Comparison of ENCODE assay signal across 1 cellular context in the genomic region with DNA sequence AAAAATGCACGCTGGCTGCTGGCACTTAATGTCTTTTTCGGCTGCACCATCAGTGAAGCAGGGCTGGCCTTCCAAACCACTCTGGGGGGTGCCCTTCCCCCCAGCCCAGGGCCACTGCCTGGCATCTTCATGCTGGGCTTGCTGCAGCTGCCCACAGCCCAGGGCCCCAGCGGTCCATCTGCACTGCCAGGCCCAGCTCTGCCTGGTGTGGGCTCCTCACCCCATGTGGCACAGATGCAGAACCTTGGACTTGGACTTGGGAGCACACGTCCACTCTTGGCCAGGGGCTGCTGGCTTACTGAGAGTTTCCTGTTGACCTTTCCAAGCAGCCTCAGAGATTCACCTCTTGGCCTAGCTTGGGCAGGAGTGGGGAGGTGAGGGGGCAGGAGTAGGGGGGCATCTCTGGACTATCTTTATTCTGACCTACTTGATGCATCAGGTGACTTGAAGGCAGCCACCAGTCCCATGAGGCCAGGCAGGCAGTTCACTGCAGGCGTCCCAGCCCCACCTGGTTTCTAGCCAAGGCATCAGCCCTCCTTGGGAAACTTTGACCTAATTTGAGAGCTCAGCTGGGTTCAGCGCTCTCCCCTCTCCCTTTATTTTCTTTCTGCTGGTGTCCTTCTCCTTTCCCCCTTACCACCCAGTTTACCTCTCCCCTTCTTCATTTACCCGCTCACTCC.
TF ChIP-seq lines count a peak whose summit lies in the region.

No MANE protein-coding gene starts in this region.

TF ChIP-seq in H1, 55 proteins besides CTCF, POLR2A, EP300 and RAD21:
- TF ChIP-seq CTBP2 (IDR thresholded peaks at IDR 0.05; ENCODE audit: borderline replicate concordance, insufficient read depth, insufficient read length, low read length) (no peak), KDM5A (IDR thresholded peaks at IDR 0.05; ENCODE audit: low read length) (no peak), SIN3A (conservative IDR thresholded peaks at IDR 0.05 in 1 of 2, IDR thresholded peaks at IDR 0.05 in 1 of 2; ENCODE audit: low read depth in 1 of 2, low read length in 2 of 2) (no peak), SP1 (IDR thresholded peaks at IDR 0.05; ENCODE audit: low read depth, low read length) (no peak), POLR2AphosphoS5 (IDR thresholded peaks at IDR 0.05; ENCODE audit: low read depth, low read length) (no peak), EZH2 (IDR thresholded peaks at IDR 0.05; ENCODE audit: low read depth, low read length, severe bottlenecking) (no peak), JUN (IDR thresholded peaks at IDR 0.05; ENCODE audit: low read depth, low read length) (no peak)
